16 cellular contexts compared by ENCODE assay signal in the genomic region with DNA sequence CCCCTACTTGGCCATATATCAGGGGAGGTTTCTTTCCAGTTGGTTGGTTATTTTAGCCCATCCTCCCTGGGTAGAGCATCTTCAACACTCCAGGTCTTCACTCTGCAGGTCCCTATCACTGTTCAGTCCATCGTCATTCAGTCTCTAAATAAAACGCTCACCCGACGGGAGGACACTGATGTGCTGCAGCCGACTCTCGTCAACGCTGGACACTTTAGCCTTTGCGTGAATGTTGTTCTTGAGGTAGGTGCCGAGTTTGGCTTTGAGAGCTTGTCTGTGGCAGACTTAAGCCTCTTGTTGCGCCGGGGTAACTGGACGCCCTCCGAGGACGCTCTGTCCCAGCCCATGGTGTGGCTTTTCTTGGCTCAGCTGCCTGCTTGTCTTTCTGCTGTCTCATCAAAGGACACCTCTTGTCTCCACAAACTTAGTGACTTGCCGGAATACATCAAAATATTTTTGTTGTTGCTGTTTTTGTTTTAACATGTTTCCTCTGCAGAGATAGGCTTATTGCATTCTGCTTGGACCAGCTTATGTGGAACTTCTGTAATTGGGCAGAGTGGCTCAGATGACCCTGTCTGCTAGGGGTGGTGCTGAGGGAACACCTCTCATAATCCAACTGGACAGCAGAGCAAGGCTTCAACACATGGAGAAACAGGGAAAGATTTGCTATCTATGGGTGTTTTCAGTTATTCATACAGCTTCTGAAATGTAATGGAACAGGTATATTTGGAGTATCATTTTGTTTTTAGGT. TPM values are rescaled to one million over a fixed set of nuclear protein-coding genes. Genes with fewer than 3 reads are reported as not detected.
A peak's percentile ranks its signal among the peaks of the same experiment; 100 is the strongest.
DNase-seq lines count a peak whose midpoint lies in the region; TF ChIP-seq lines count a peak whose summit lies in the region.
"Had no signal": no experiment of that assay in that cellular context is flagged by ENCODE, and none has a peak within 500 bp of the region (broad histone marks: within the 10 kb centered on the region; RNA-seq: fewer than 3 reads in every experiment).

No MANE protein-coding gene starts in this region.

- H3K9me2 ChIP-seq in DOHH2 (replicated peaks; ENCODE audit: control insufficient read depth, low read length): no peaks in the 10 kb centered on the region

- H3F3A ChIP-seq in DOHH2 (ENCODE audit: control insufficient read depth, insufficient read depth): no peaks in the 10 kb centered on the region; the same call in 1 of the 2 replicates

- H3K27me3 ChIP-seq in DOHH2 (ENCODE audit: control insufficient read depth, low read length) (no peaks in the 10 kb centered on the region), skeletal muscle tissue (ENCODE audit: control insufficient read depth in 3 of 3, insufficient read depth in 3 of 3, low read length in 3 of 3) (no peaks in the 10 kb centered on the region), vagina (no peaks in the 10 kb centered on the region)
- H3K27me3 ChIP-seq: ovary had no signal

- H3K36me3 Mint-ChIP-seq in brain: peaks cover 23% of the 10 kb centered on the region
- H3K36me3 Mint-ChIP-seq: activated CD8-positive, alpha-beta memory T cell treated with anti-CD3 and anti-CD28 coated beads, Interleukin-2, amount 10 ng/mL, durations not matched to agents 7 days and 5 days had no signal

- peak overlapping the region in 4 of 5 experiments; percentile 27 to 93 (median 80) for H3K27ac Mint-ChIP-seq in brain
- H3K27ac Mint-ChIP-seq: activated CD8-positive, alpha-beta memory T cell treated with anti-CD3 and anti-CD28 coated beads, Interleukin-2, amount 10 ng/mL, durations not matched to agents 7 days and 5 days; T-helper 17 cell had no signal

- H3K4me3 Mint-ChIP-seq in brain: peak overlapping the region in 3 of 5 experiments; percentile 10 to 62 (median 12)
- H3K4me3 Mint-ChIP-seq: activated CD8-positive, alpha-beta memory T cell treated with anti-CD3 and anti-CD28 coated beads, Interleukin-2, amount 10 ng/mL, durations not matched to agents 7 days and 5 days; T-helper 17 cell had no signal

- H3K27me3 Mint-ChIP-seq in brain: no peaks in the 10 kb centered on the region
- H3K27me3 Mint-ChIP-seq: activated CD8-positive, alpha-beta memory T cell treated with anti-CD3 and anti-CD28 coated beads, Interleukin-2, amount 10 ng/mL, durations not matched to agents 7 days and 5 days; T-helper 17 cell had no signal

- H3K36me3 ChIP-seq in DOHH2 (ENCODE audit: control insufficient read depth, low read length): peaks cover 19% of the 10 kb centered on the region
- peaks cover 0 to 2% (median 0%) of the 10 kb centered on the region in 3 donors for H3K36me3 ChIP-seq in skeletal muscle tissue (ENCODE audit: control insufficient read depth in 3 of 3, insufficient read depth in 3 of 3, low read length in 3 of 3)
- H3K36me3 ChIP-seq in vagina: peaks cover 0 to 11% of the 10 kb centered on the region in 2 donors
- H3K36me3 ChIP-seq: ovary had no signal

- H3K79me2 ChIP-seq in DOHH2 (ENCODE audit: control insufficient read depth, low read length): no peaks in the 10 kb centered on the region

- peaks cover 100% of the 10 kb centered on the region for H3K4me1 ChIP-seq in DOHH2 (ENCODE audit: control insufficient read depth, low read length)
- H3K4me1 ChIP-seq in skeletal muscle tissue (ENCODE audit: control insufficient read depth in 3 of 3, insufficient read depth in 3 of 3, low read length in 3 of 3): peaks cover 19 to 37% (median 20%) of the 10 kb centered on the region in 3 donors
- no peaks in the 10 kb centered on the region for H3K4me1 ChIP-seq in vagina
- H3K4me1 ChIP-seq: Caco-2 had no signal

- no peak for TF ChIP-seq POLR2A in vagina (IDR thresholded peaks at IDR 0.05)

- no peaks in the 10 kb centered on the region for H4K20me1 ChIP-seq in DOHH2 (ENCODE audit: control insufficient read depth, insufficient read depth, low read depth, low read length)

- H3K4me2 ChIP-seq in DOHH2 (ENCODE audit: low read length): peak overlapping the region; percentile 45

- H3K9me3 ChIP-seq in DOHH2 (ENCODE audit: control insufficient read depth, insufficient read depth, low read length) (no peaks in the 10 kb centered on the region), skeletal muscle tissue (ENCODE audit: control insufficient read depth in 3 of 3, low read length in 3 of 3) (no peaks in the 10 kb centered on the region), vagina (no peaks in the 10 kb centered on the region)
- H3K9me3 ChIP-seq: Caco-2, ovary had no signal

- intact Hi-C loops in vagina (cut with DNase I): no loop called here

- no peaks in the 10 kb centered on the region for H3K9me3 Mint-ChIP-seq in brain

- TF ChIP-seq CTCF in DOHH2 (IDR thresholded peaks at IDR 0.05; ENCODE audit: low read depth, low read length, poor library complexity, severe bottlenecking): no peak
- no peak for TF ChIP-seq CTCF in brain (conservative IDR thresholded peaks at IDR 0.05)
- no peak for TF ChIP-seq CTCF in vagina (IDR thresholded peaks at IDR 0.05)

- DNase-seq in hypothalamus (lab: John Stamatoyannopoulos, UW): peak in 33 of 51 donors; percentile 13 to 84 (median 41)
- DNase-seq in NCI-H1417 (lab: John Stamatoyannopoulos, UW): no peak
- no peak for DNase-seq in vagina (ENCODE audit: extremely low spot score in 2 of 2)
- DNase-seq in D341Med (ENCODE audit: low spot score): no peak
- no peak for DNase-seq in NCI-H345 treated with DMSO at 0.1 percent for 48 hours (lab: John Stamatoyannopoulos, UW; ENCODE audit: unreplicated experiment)
- DNase-seq: activated CD8-positive, alpha-beta memory T cell treated with anti-CD3 and anti-CD28 coated beads, Interleukin-2, amount 10 ng/mL, durations not matched to agents 7 days and 5 days; activated effector memory CD4-positive, alpha-beta T cell treated with Interleukin-2 at 50 U/mL for 16 hours; Caco-2; erythroblast; NCI-H1694; ovary; stimulated activated naive CD4-positive, alpha-beta T cell; T-helper 17 cell had no signal

- peak overlapping the region in 1 of 3 donors; percentile 34 for H3K9ac ChIP-seq in skeletal muscle tissue (ENCODE audit: low read depth in 1 of 3, low read length in 3 of 3)

- H3K4me3 ChIP-seq in DOHH2 (ENCODE audit: low read length) (peak overlapping the region; percentile 16), skeletal muscle tissue (ENCODE audit: low read length in 3 of 3) (peak overlapping the region; percentile 34 to 55 (median 44)), vagina (no peak overlapping the region)
- H3K4me3 ChIP-seq: ovary had no signal

- H3K4me1 Mint-ChIP-seq in brain: peaks cover 58% of the 10 kb centered on the region
- H3K4me1 Mint-ChIP-seq: T-helper 17 cell had no signal

- H3K27ac ChIP-seq in DOHH2 (ENCODE audit: low read depth, low read length): peak overlapping the region; percentile 11; the same call in 1 of the 2 replicates
- H3K27ac ChIP-seq in skeletal muscle tissue (ENCODE audit: low read depth, low read length): peak overlapping the region; percentile 37
- no peak overlapping the region for H3K27ac ChIP-seq in vagina
- H3K27ac ChIP-seq: ovary had no signal

RNA-seq across cellular contexts. Expression of a gene that starts 26.5 kb away (rescaled TPM):
- polyA plus RNA-seq in brain (ENCODE audit: insufficient read depth, low read depth, low replicate concordance): 27.9 TPM
- 14.1 TPM for total RNA-seq in skeletal muscle tissue
- 31.4 TPM for total RNA-seq in vagina

RNA-seq across cellular contexts. Expression of a gene that starts 48.5 kb away (rescaled TPM):
- 7.7 TPM for polyA plus RNA-seq in brain (ENCODE audit: insufficient read depth, low read depth, low replicate concordance)
- total RNA-seq in skeletal muscle tissue (5.2 TPM), vagina (7.6 TPM)

RNA-seq across cellular contexts. Expression of a gene that starts 57.3 kb away (rescaled TPM):
- 4.3 TPM for polyA plus RNA-seq in brain (ENCODE audit: insufficient read depth, low read depth, low replicate concordance)
- total RNA-seq in skeletal muscle tissue: 6.3 TPM
- 43.0 TPM for total RNA-seq in vagina

Comparison
In these comparisons a context has a peak if more than half of its experiments do, and no peak if none do; other contexts are left out.
1. H3K4me3 ChIP-seq: peak in DOHH2 (single experiment) and skeletal muscle tissue (3 of 3); none in vagina (0 of 2).
2. DNase-seq: peak in hypothalamus (33 of 51); none in NCI-H1417 (0 of 3), vagina (0 of 2), D341Med (single experiment) and NCI-H345 treated with DMSO at 0.1 percent for 48 hours (single experiment).